Comparison of ENCODE assay signal across 2 cellular contexts in the genomic region with DNA sequence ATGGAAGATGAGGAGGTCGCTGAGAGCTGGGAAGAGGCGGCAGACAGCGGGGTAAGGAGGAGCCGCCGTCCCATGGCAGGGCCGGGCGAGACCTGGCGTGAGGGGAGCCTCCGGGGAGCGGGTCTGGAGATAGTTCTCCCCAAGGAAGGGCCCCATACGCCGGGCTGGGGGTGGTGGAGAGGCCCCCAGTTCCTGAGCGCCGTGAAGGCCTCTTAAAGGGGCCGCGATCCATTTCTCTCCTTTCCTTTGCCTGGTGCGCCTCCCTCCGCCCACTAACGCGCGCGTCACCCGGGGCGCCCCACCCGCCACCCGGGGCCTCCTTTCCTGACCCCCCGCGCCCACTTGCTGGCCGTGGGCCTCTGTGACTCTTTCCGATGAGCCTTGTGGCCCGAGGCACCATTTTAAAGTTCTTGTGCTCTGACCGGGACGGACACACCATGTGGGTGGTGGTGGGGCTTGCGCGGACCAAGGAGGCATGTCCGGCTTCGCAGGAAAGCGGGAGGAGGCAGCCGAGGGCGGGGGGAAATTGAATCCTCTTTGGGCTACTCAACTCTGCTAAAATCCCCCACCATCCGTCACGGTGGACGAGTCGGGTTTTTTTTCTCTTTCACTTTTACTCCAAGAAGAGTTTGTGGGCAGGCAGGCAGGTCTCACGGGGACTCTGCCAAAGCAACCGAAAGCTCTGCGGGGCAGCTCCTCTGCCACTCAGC.
TF ChIP-seq lines count a peak whose summit lies in the region.

No MANE protein-coding gene starts in this region.

TF ChIP-seq in HEK293, 187 proteins besides CTCF, POLR2A, EP300 and RAD21 (continued from another document and continues in another):
- TF ChIP-seq, protein P1, sequence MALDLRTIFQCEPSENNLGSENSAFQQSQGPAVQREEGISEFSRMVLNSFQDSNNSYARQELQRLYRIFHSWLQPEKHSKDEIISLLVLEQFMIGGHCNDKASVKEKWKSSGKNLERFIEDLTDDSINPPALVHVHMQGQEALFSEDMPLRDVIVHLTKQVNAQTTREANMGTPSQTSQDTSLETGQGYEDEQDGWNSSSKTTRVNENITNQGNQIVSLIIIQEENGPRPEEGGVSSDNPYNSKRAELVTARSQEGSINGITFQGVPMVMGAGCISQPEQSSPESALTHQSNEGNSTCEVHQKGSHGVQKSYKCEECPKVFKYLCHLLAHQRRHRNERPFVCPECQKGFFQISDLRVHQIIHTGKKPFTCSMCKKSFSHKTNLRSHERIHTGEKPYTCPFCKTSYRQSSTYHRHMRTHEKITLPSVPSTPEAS (tag by site-specific recombination; IDR thresholded peaks at IDR 0.05): 0 out of 2 replicates have a peak, but pooled peaks have one; percentile 26
- TF ChIP-seq ZNF585B (tag by site-specific recombination; IDR thresholded peaks at IDR 0.05): no peak
- peak; percentile 46; the same call in 1 of the 2 replicates for TF ChIP-seq ZNF843 (tag by site-specific recombination; IDR thresholded peaks at IDR 0.05)
- 0 out of 2 replicates have a peak, but pooled peaks have one; percentile 49 for TF ChIP-seq ZNF423 (tag by site-specific recombination; IDR thresholded peaks at IDR 0.05)
- TF ChIP-seq, protein P2, sequence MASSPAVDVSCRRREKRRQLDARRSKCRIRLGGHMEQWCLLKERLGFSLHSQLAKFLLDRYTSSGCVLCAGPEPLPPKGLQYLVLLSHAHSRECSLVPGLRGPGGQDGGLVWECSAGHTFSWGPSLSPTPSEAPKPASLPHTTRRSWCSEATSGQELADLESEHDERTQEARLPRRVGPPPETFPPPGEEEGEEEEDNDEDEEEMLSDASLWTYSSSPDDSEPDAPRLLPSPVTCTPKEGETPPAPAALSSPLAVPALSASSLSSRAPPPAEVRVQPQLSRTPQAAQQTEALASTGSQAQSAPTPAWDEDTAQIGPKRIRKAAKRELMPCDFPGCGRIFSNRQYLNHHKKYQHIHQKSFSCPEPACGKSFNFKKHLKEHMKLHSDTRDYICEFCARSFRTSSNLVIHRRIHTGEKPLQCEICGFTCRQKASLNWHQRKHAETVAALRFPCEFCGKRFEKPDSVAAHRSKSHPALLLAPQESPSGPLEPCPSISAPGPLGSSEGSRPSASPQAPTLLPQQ (tag by site-specific recombination; IDR thresholded peaks at IDR 0.05): peak; percentile 99
- TF ChIP-seq, protein P3, sequence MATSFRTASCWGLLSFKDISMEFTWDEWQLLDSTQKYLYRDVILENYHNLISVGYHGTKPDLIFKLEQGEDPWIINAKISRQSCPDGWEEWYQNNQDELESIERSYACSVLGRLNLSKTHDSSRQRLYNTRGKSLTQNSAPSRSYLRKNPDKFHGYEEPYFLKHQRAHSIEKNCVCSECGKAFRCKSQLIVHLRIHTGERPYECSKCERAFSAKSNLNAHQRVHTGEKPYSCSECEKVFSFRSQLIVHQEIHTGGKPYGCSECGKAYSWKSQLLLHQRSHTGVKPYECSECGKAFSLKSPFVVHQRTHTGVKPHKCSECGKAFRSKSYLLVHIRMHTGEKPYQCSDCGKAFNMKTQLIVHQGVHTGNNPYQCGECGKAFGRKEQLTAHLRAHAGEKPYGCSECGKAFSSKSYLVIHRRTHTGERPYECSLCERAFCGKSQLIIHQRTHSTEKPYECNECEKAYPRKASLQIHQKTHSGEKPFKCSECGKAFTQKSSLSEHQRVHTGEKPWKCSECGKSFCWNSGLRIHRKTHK (tag by site-specific recombination; IDR thresholded peaks at IDR 0.05): no peak
- peak; percentile 96 for TF ChIP-seq PRDM10 (tag by site-specific recombination; IDR thresholded peaks at IDR 0.05)
- peak; percentile 42; the same call in 1 of the 2 replicates for TF ChIP-seq GLI4 (tag by site-specific recombination; IDR thresholded peaks at IDR 0.05)
- TF ChIP-seq KLF16 (tag by site-specific recombination; IDR thresholded peaks at IDR 0.05): peak; percentile 83
- peak; percentile 68; the same call in 1 of the 2 replicates for TF ChIP-seq ZBTB20 (tag by site-specific recombination; IDR thresholded peaks at IDR 0.05)
- no peak for TF ChIP-seq ZNF274 (IDR thresholded peaks at IDR 0.05; ENCODE audit: low read length)
- no peak for TF ChIP-seq ZNF274 (tag by site-specific recombination; IDR thresholded peaks at IDR 0.05; ENCODE audit: borderline replicate concordance)
- TF ChIP-seq ZFHX2 (tag by site-specific recombination; conservative IDR thresholded peaks at IDR 0.05): peak; percentile 96
- TF ChIP-seq OVOL3 (tag by site-specific recombination; IDR thresholded peaks at IDR 0.05): peak; percentile 77; the same call in 1 of the 2 replicates
- TF ChIP-seq YY2 (tag by site-specific recombination; IDR thresholded peaks at IDR 0.05): no peak; the same call in none of the 2 replicates
- TF ChIP-seq ZNF629 (tag by site-specific recombination; IDR thresholded peaks at IDR 0.05): peak; percentile 89
- no peak for TF ChIP-seq ZNF544 (tag by site-specific recombination; IDR thresholded peaks at IDR 0.05)
- TF ChIP-seq ZNF785 (tag by site-specific recombination; IDR thresholded peaks at IDR 0.05): peak; percentile 32; the same call in 1 of the 2 replicates
- peak; percentile 77; the same call in 1 of the 2 replicates for TF ChIP-seq ZNF121 (tag by site-specific recombination; IDR thresholded peaks at IDR 0.05)
- peak; percentile 37; the same call in 1 of the 2 replicates for TF ChIP-seq KLF1 (tag by site-specific recombination; IDR thresholded peaks at IDR 0.05)
- peak; percentile 70; the same call in 1 of the 2 replicates for TF ChIP-seq ZNF610 (tag by site-specific recombination; IDR thresholded peaks at IDR 0.05; ENCODE audit: borderline replicate concordance)
- peak; percentile 91 for TF ChIP-seq ZXDB (tag by site-specific recombination; IDR thresholded peaks at IDR 0.05)

TF ChIP-seq in GM12878, 131 proteins besides CTCF, POLR2A, EP300 and RAD21 (continued from another document and continues in another):
- TF ChIP-seq E4F1 (IDR thresholded peaks at IDR 0.05; ENCODE audit: borderline replicate concordance, partially characterized antibody): peak; percentile 57
- TF ChIP-seq CHD2 (IDR thresholded peaks at IDR 0.05; ENCODE audit: borderline replicate concordance, low read depth, low read length): peak; percentile 61; the same call in 1 of the 2 replicates
- TF ChIP-seq MYC (IDR thresholded peaks at IDR 0.05; ENCODE audit: insufficient read depth, insufficient read length, insufficient replicate concordance, low read length, severe bottlenecking): peak; percentile 54
- TF ChIP-seq KAT2A (conservative IDR thresholded peaks at IDR 0.05; ENCODE audit: control insufficient read depth, low read depth, low read length): no peak
- peak; percentile 90 for TF ChIP-seq IKZF1 (conservative IDR thresholded peaks at IDR 0.05)
- no peak for TF ChIP-seq ZNF274 (IDR thresholded peaks at IDR 0.05; ENCODE audit: insufficient read depth, insufficient read length)
- TF ChIP-seq POLR2AphosphoS2 (IDR thresholded peaks at IDR 0.05; ENCODE audit: low read depth, low read length): peak; percentile 35
- TF ChIP-seq ZNF217 (IDR thresholded peaks at IDR 0.05): no peak
- peak; percentile 76 for TF ChIP-seq JUND (IDR thresholded peaks at IDR 0.05; ENCODE audit: low read depth, low read length)
- TF ChIP-seq, protein P4, sequence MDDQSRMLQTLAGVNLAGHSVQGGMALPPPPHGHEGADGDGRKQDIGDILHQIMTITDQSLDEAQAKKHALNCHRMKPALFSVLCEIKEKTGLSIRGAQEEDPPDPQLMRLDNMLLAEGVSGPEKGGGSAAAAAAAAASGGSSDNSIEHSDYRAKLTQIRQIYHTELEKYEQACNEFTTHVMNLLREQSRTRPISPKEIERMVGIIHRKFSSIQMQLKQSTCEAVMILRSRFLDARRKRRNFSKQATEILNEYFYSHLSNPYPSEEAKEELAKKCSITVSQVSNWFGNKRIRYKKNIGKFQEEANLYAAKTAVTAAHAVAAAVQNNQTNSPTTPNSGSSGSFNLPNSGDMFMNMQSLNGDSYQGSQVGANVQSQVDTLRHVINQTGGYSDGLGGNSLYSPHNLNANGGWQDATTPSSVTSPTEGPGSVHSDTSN (IDR thresholded peaks at IDR 0.05; ENCODE audit: insufficient replicate concordance, low read depth, low read length): peak; percentile 79
- TF ChIP-seq KLF5 (IDR thresholded peaks at IDR 0.05; ENCODE audit: partially characterized antibody): peak; percentile 34
- TF ChIP-seq ZNF24 (IDR thresholded peaks at IDR 0.05): no peak
- TF ChIP-seq CUX1 (IDR thresholded peaks at IDR 0.05; ENCODE audit: insufficient replicate concordance, low read depth, low read length): no peak
- TF ChIP-seq STAT1 (conservative IDR thresholded peaks at IDR 0.05): 0 out of 2 replicates have a peak, but pooled peaks have one; percentile 62
- no peak for TF ChIP-seq ELK1 (IDR thresholded peaks at IDR 0.05; ENCODE audit: low read depth, low read length)
- TF ChIP-seq CREM (IDR thresholded peaks at IDR 0.05; ENCODE audit: low read depth): peak; percentile 40; the same call in 1 of the 2 replicates
- no peak for TF ChIP-seq ESRRA (IDR thresholded peaks at IDR 0.05; ENCODE audit: low read length)
- TF ChIP-seq HSF1 (IDR thresholded peaks at IDR 0.05; ENCODE audit: low read depth, low read length): no peak
- TF ChIP-seq MTA2 (IDR thresholded peaks at IDR 0.05; ENCODE audit: low read depth): peak; percentile 81
- TF ChIP-seq CREB1 (IDR thresholded peaks at IDR 0.05; ENCODE audit: low read depth): 0 out of 2 replicates have a peak, but pooled peaks have one; percentile 51
- no peak for TF ChIP-seq SIX5 (IDR thresholded peaks at IDR 0.05; ENCODE audit: low read depth, low read length, severe bottlenecking)
